ENCODE assay signal across 19 cellular contexts in genomic region chr3:140204271-140204984, GRCh38.
DNase-seq lines count a peak whose midpoint lies in the region; ATAC-seq and TF ChIP-seq lines count a peak whose summit lies in the region.
"Had no signal": no experiment of that assay in that cellular context is flagged by ENCODE, and none has a peak within 500 bp of the region (broad histone marks: within the 10 kb centered on the region; RNA-seq: fewer than 3 reads in every experiment).

No MANE protein-coding gene starts in this region.

- no peak overlapping the region for H3K4me3 ChIP-seq in mesendoderm (ENCODE audit: low read length)
- no peak overlapping the region for H3K4me3 ChIP-seq in uterus
- no peak overlapping the region for H3K4me3 ChIP-seq in right cardiac atrium (ENCODE audit: low read length)
- H3K4me3 ChIP-seq: BLaER1 treated with 17β-estradiol and CSF1 and Interleukin-3, amounts not matched to agents 10 nM and 100 nM had no signal

- no peaks in the 10 kb centered on the region for H3K9me3 ChIP-seq in uterus
- no peaks in the 10 kb centered on the region for H3K9me3 ChIP-seq in right cardiac atrium (ENCODE audit: control insufficient read depth, low read length)
- H3K9me3 ChIP-seq: BLaER1 treated with 17β-estradiol and CSF1 and Interleukin-3, amounts not matched to agents 10 nM and 100 nM; Caco-2 had no signal

- ATAC-seq in right cardiac atrium, result no peak
- ATAC-seq: HCT116, PC-3 had no signal

- H3K4me1 ChIP-seq in mesendoderm (ENCODE audit: control insufficient read depth, low read depth, low read length) (peaks cover 21% of the 10 kb centered on the region), uterus (no peaks in the 10 kb centered on the region), right cardiac atrium (ENCODE audit: control insufficient read depth, insufficient read depth, low read length) (no peaks in the 10 kb centered on the region)
- H3K4me1 ChIP-seq: BLaER1 treated with 17β-estradiol and CSF1 and Interleukin-3, amounts not matched to agents 10 nM and 100 nM; Caco-2 had no signal

- DNase-seq in NCI-H146 (lab: John Stamatoyannopoulos, UW) (peak; percentile 23), NCI-H146 treated with DMSO at 0.1 percent for 48 hours (lab: John Stamatoyannopoulos, UW; ENCODE audit: unreplicated experiment) (no peak), NCI-H69 (lab: John Stamatoyannopoulos, UW) (peak; percentile 28), iPS DF 19.7 (ENCODE audit: low read depth, low spot score) (peak; percentile 63), mesendoderm (peak; percentile 15), erythroblast (lab: John Stamatoyannopoulos, UW) (no peak), uterus (no peak), right cardiac atrium (no peak)
- DNase-seq: ACHN; Caco-2; CD4-positive, alpha-beta memory T cell; DMS 273 treated with DMSO at 0.1 percent for 48 hours; DMS79 treated with DMSO at 0.1 percent for 48 hours; Kasumi-1; PC-3; RPMI8226 had no signal

- H3K27me3 ChIP-seq in mesendoderm (ENCODE audit: insufficient read depth, low read length, poor library complexity) (no peaks in the 10 kb centered on the region), uterus (no peaks in the 10 kb centered on the region), right cardiac atrium (ENCODE audit: control insufficient read depth, insufficient read depth) (no peaks in the 10 kb centered on the region)
- H3K27me3 ChIP-seq: BLaER1 treated with 17β-estradiol and CSF1 and Interleukin-3, amounts not matched to agents 10 nM and 100 nM had no signal

- H3K36me3 ChIP-seq in mesendoderm (ENCODE audit: control insufficient read depth, insufficient read depth, low read length), result no peaks in the 10 kb centered on the region
- no peaks in the 10 kb centered on the region for H3K36me3 ChIP-seq in uterus
- H3K36me3 ChIP-seq: BLaER1 treated with 17β-estradiol and CSF1 and Interleukin-3, amounts not matched to agents 10 nM and 100 nM had no signal

- no peak overlapping the region for H4K8ac ChIP-seq in mesendoderm (ENCODE audit: low read depth, low read length)

- H2BK15ac ChIP-seq in mesendoderm (replicated peaks; ENCODE audit: low read depth), result no peak overlapping the region

- no peak overlapping the region for H2AK5ac ChIP-seq in mesendoderm (ENCODE audit: low read length)

- no peak overlapping the region for H3K18ac ChIP-seq in mesendoderm (ENCODE audit: low read length)

- intact Hi-C loops in uterus (cut with DNase I; ENCODE audit: low total_unique reads) (no loop called here), right cardiac atrium (cut with DNase I) (loop anchor here in 2 of 4 donors (10.0 kb wide), 2 partner anchors 70 to 110 kb away; no protein-coding TSS in a partner anchor)

- H2BK5ac ChIP-seq in mesendoderm (ENCODE audit: low read length), result no peak overlapping the region

- H3K79me2 ChIP-seq in mesendoderm (ENCODE audit: control insufficient read depth, insufficient read depth, low read length), result no peaks in the 10 kb centered on the region

- H3K4ac ChIP-seq in mesendoderm (ENCODE audit: low read depth, low read length), result no peak overlapping the region

- TF ChIP-seq POLR2A in erythroblast (IDR thresholded peaks at IDR 0.05; ENCODE audit: low read length), result no peak
- TF ChIP-seq POLR2A in uterus (IDR thresholded peaks at IDR 0.05), result no peak

- no peak for TF ChIP-seq CTCF in uterus (IDR thresholded peaks at IDR 0.05)

- H2BK120ac ChIP-seq in mesendoderm (ENCODE audit: low read depth, low read length), result no peak overlapping the region

- no peak overlapping the region for H4K5ac ChIP-seq in mesendoderm (ENCODE audit: low read length)

- H3K27ac ChIP-seq in mesendoderm (ENCODE audit: low read depth, low read length), result peak overlapping the region; percentile 16
- H3K27ac ChIP-seq in uterus, result no peak overlapping the region
- H3K27ac ChIP-seq in right cardiac atrium (ENCODE audit: low read length), result no peak overlapping the region
- H3K27ac ChIP-seq: 22Rv1; BLaER1 treated with 17β-estradiol and CSF1 and Interleukin-3, amounts not matched to agents 10 nM and 100 nM had no signal

- no CpG with 5 or more reads among the region's 5 CpGs for WGBS in mesendoderm (ENCODE audit: extremely low coverage, insufficient coverage, low lambda C conversion rate)
- 50% methylated on average over 5 of the region's 5 CpGs for WGBS in right cardiac atrium

- H3K56ac ChIP-seq in mesendoderm (ENCODE audit: low read length), result no peak overlapping the region

- H3K4me2 ChIP-seq in mesendoderm (ENCODE audit: low read length), result no peak overlapping the region
- H3K4me2 ChIP-seq: BLaER1 treated with 17β-estradiol and CSF1 and Interleukin-3, amounts not matched to agents 10 nM and 100 nM had no signal

- H3K9ac ChIP-seq in mesendoderm (ENCODE audit: low read length), result no peak overlapping the region
- H3K9ac ChIP-seq: BLaER1 treated with 17β-estradiol and CSF1 and Interleukin-3, amounts not matched to agents 10 nM and 100 nM had no signal

- no peaks in the 10 kb centered on the region for H3K79me1 ChIP-seq in mesendoderm (ENCODE audit: low read length)

- H3K23ac ChIP-seq in mesendoderm (ENCODE audit: low read length), result no peak overlapping the region

Comparison
In these comparisons a context has a peak if more than half of its experiments do, and no peak if none do; other contexts are left out.
1. DNase-seq: peak in NCI-H146 (single experiment), NCI-H69 (single experiment), iPS DF 19.7 (single experiment) and mesendoderm (single experiment); none in NCI-H146 treated with DMSO at 0.1 percent for 48 hours (single experiment), erythroblast (0 of 2), uterus (0 of 2) and right cardiac atrium (0 of 3).